Comparison of ENCODE assay signal across 9 cellular contexts in the genomic region with DNA sequence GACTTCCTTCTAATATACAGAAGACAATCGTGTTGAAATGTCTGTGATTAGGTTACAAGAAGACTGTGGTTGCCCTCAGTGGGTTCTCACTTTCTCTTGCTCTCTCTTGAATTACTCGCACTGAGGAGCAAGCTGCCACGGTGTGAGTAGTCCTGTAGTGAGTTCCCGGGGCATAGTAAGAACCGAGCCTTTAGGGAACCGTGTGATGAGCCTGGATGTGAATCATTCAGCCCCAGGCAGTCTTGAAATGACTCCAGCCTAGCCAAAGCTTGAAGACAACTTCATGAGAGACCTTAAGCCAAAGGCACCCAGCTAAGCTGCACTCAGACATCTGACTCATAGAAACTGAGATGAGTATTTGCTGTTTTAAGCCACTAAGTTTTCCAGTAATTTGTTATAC.
DNase-seq lines count a peak whose midpoint lies in the region; ATAC-seq lines count a peak whose summit lies in the region.
"Had no signal": no experiment of that assay in that cellular context is flagged by ENCODE, and none has a peak within 500 bp of the region (broad histone marks: within the 10 kb centered on the region; RNA-seq: fewer than 3 reads in every experiment).

No MANE protein-coding gene starts in this region.

- no peak overlapping the region for H4K8ac ChIP-seq in trophoblast cell (ENCODE audit: low read depth, low read length)

- H2BK12ac ChIP-seq in trophoblast cell (ENCODE audit: low read length): no peak overlapping the region

- no peak overlapping the region for H3K4ac ChIP-seq in trophoblast cell (ENCODE audit: low read depth, low read length)

- no peak overlapping the region for H3K27ac Mint-ChIP-seq in activated CD4-positive, alpha-beta memory T cell treated with anti-CD3 and anti-CD28 coated beads for 36 hours
- H3K27ac Mint-ChIP-seq in activated CD4-positive, alpha-beta memory T cell treated with anti-CD3 and anti-CD28 coated beads, Interleukin-2, amount 10 ng/mL, durations not matched to agents 7 days and 5 days: no peak overlapping the region

- H4K12ac ChIP-seq in trophoblast cell (ENCODE audit: low read depth, low read length): no peak overlapping the region

- peak; percentile 85 for ATAC-seq in HG02852 (IDR thresholded peaks at IDR 0.05; ENCODE audit: unreplicated experiment)

- no peaks in the 10 kb centered on the region for H3K4me1 ChIP-seq in trophoblast cell (ENCODE audit: control insufficient read depth in 1 of 2, insufficient read depth in 2 of 2, low read length in 2 of 2)

- no peaks in the 10 kb centered on the region for H3K36me3 Mint-ChIP-seq in activated CD4-positive, alpha-beta memory T cell treated with anti-CD3 and anti-CD28 coated beads for 36 hours
- H3K36me3 Mint-ChIP-seq in activated CD4-positive, alpha-beta memory T cell treated with anti-CD3 and anti-CD28 coated beads, Interleukin-2, amount 10 ng/mL, durations not matched to agents 7 days and 5 days (ENCODE audit: low read depth): no peaks in the 10 kb centered on the region

- H3K18ac ChIP-seq in trophoblast cell (ENCODE audit: low read length): no peak overlapping the region

- no peak overlapping the region for H2AK5ac ChIP-seq in trophoblast cell (ENCODE audit: low read length)

- H3K4me2 ChIP-seq in trophoblast cell (ENCODE audit: low read length): no peak overlapping the region

- DNase-seq in activated CD4-positive, alpha-beta memory T cell treated with anti-CD3 and anti-CD28 coated beads for 36 hours: peak; percentile 33
- no peak for DNase-seq in activated CD4-positive, alpha-beta memory T cell treated with anti-CD3 and anti-CD28 coated beads, Interleukin-2, amount 10 ng/mL, durations not matched to agents 7 days and 5 days
- peak; percentile 34 for DNase-seq in RPMI7951 (ENCODE audit: low read depth)
- DNase-seq in trophoblast cell: peak; percentile 54 to 58
- no peak for DNase-seq in HuH-7 (ENCODE audit: low spot score)
- DNase-seq in DMS79 (lab: John Stamatoyannopoulos, UW): no peak
- no peak for DNase-seq in NCI-H524 (lab: John Stamatoyannopoulos, UW)

- no peak overlapping the region for H2BK120ac ChIP-seq in trophoblast cell (ENCODE audit: insufficient read depth, low read length, poor library complexity)

- no peaks in the 10 kb centered on the region for H3K4me1 Mint-ChIP-seq in activated CD4-positive, alpha-beta memory T cell treated with anti-CD3 and anti-CD28 coated beads for 36 hours (ENCODE audit: low read depth)
- H3K4me1 Mint-ChIP-seq in activated CD4-positive, alpha-beta memory T cell treated with anti-CD3 and anti-CD28 coated beads, Interleukin-2, amount 10 ng/mL, durations not matched to agents 7 days and 5 days: no peaks in the 10 kb centered on the region

- no peak overlapping the region for H3K9ac ChIP-seq in trophoblast cell (ENCODE audit: low read length)

- H3K27ac ChIP-seq in trophoblast cell (ENCODE audit: low read depth, low read length): no peak overlapping the region
- H3K27ac ChIP-seq: cardiac muscle cell had no signal

- no peaks in the 10 kb centered on the region for H3K79me2 ChIP-seq in trophoblast cell (ENCODE audit: control insufficient read depth, insufficient read depth, low read length, poor library complexity)

- no peaks in the 10 kb centered on the region for H3K27me3 ChIP-seq in trophoblast cell (ENCODE audit: insufficient read depth, low read length)
- H3K27me3 ChIP-seq: cardiac muscle cell had no signal

- no peaks in the 10 kb centered on the region for H3K79me1 ChIP-seq in trophoblast cell (ENCODE audit: low read length)

- CTCF ChIA-PET in activated CD4-positive, alpha-beta memory T cell treated with anti-CD3 and anti-CD28 coated beads for 36 hours (lab: Charles Lee): interaction anchor here (0.6 kb wide), 1 partner anchor 370 kb away, joined by 3 read pairs; no protein-coding TSS in a partner anchor
- CTCF ChIA-PET in activated CD4-positive, alpha-beta memory T cell treated with anti-CD3 and anti-CD28 coated beads, Interleukin-2, amount 10 ng/mL, durations not matched to agents 7 days and 5 days (lab: Charles Lee): no interaction called here

- H3K9me3 ChIP-seq in trophoblast cell (ENCODE audit: insufficient read depth, low read depth, low read length): no peaks in the 10 kb centered on the region

- POLR2A ChIA-PET in activated CD4-positive, alpha-beta memory T cell treated with anti-CD3 and anti-CD28 coated beads for 36 hours (lab: Charles Lee): no interaction called here
- POLR2A ChIA-PET in activated CD4-positive, alpha-beta memory T cell treated with anti-CD3 and anti-CD28 coated beads, Interleukin-2, amount 10 ng/mL, durations not matched to agents 7 days and 5 days (lab: Charles Lee): no interaction called here

- H3K14ac ChIP-seq in trophoblast cell (ENCODE audit: low read length): no peak overlapping the region

- H2BK5ac ChIP-seq in trophoblast cell (ENCODE audit: low read depth, low read length, poor library complexity): no peak overlapping the region

- no peaks in the 10 kb centered on the region for H3K27me3 Mint-ChIP-seq in activated CD4-positive, alpha-beta memory T cell treated with anti-CD3 and anti-CD28 coated beads for 36 hours
- no peaks in the 10 kb centered on the region for H3K27me3 Mint-ChIP-seq in activated CD4-positive, alpha-beta memory T cell treated with anti-CD3 and anti-CD28 coated beads, Interleukin-2, amount 10 ng/mL, durations not matched to agents 7 days and 5 days

- peaks cover 8% of the 10 kb centered on the region for H3K9me3 Mint-ChIP-seq in activated CD4-positive, alpha-beta memory T cell treated with anti-CD3 and anti-CD28 coated beads for 36 hours
- H3K9me3 Mint-ChIP-seq in activated CD4-positive, alpha-beta memory T cell treated with anti-CD3 and anti-CD28 coated beads, Interleukin-2, amount 10 ng/mL, durations not matched to agents 7 days and 5 days: peaks cover 7% of the 10 kb centered on the region

- H3K36me3 ChIP-seq in trophoblast cell (ENCODE audit: control insufficient read depth in 1 of 2, insufficient read depth in 2 of 2, low read length in 2 of 2): no peaks in the 10 kb centered on the region
- H3K36me3 ChIP-seq: cardiac muscle cell had no signal

- no peak overlapping the region for H2AFZ ChIP-seq in trophoblast cell (ENCODE audit: insufficient read depth, low read length, poor library complexity)

- H3K4me3 Mint-ChIP-seq in activated CD4-positive, alpha-beta memory T cell treated with anti-CD3 and anti-CD28 coated beads for 36 hours: no peak overlapping the region
- H3K4me3 Mint-ChIP-seq in activated CD4-positive, alpha-beta memory T cell treated with anti-CD3 and anti-CD28 coated beads, Interleukin-2, amount 10 ng/mL, durations not matched to agents 7 days and 5 days: no peak overlapping the region

- no CpG with 5 or more reads among the region's 6 CpGs for WGBS in trophoblast cell (ENCODE audit: extremely low coverage, insufficient coverage, insufficient read length)

- H3K4me3 ChIP-seq in trophoblast cell (ENCODE audit: low read depth, low read length): no peak overlapping the region
- H3K4me3 ChIP-seq: cardiac muscle cell had no signal

- H3K23ac ChIP-seq in trophoblast cell (ENCODE audit: low read length): no peak overlapping the region

- no peak overlapping the region for H4K91ac ChIP-seq in trophoblast cell (ENCODE audit: low read depth, low read length)

- intact Hi-C loops in activated CD4-positive, alpha-beta memory T cell treated with anti-CD3 and anti-CD28 coated beads for 36 hours (cut with micrococcal nuclease): no loop called here

Comparison
In these comparisons a context has a peak if more than half of its experiments do, and no peak if none do; other contexts are left out.
1. DNase-seq: peak in activated CD4-positive, alpha-beta memory T cell treated with anti-CD3 and anti-CD28 coated beads for 36 hours (single experiment), RPMI7951 (single experiment) and trophoblast cell (2 of 2); none in activated CD4-positive, alpha-beta memory T cell treated with anti-CD3 and anti-CD28 coated beads, Interleukin-2, amount 10 ng/mL, durations not matched to agents 7 days and 5 days (single experiment), HuH-7 (single experiment), DMS79 (single experiment) and NCI-H524 (0 of 2).